ENCODE assay signal across 36 cellular contexts in genomic region chr6:12134581-12134980, GRCh38.
"Had no signal": no experiment of that assay in that cellular context is flagged by ENCODE, and none has a peak within 500 bp of the region (broad histone marks: within the 10 kb centered on the region; RNA-seq: fewer than 3 reads in every experiment).

No MANE protein-coding gene starts in this region.

- ATAC-seq: activated CD8-positive, alpha-beta memory T cell treated with anti-CD3 and anti-CD28 coated beads, Interleukin-2, amount 10 ng/mL, durations not matched to agents 7 days and 5 days; activated CD8-positive, alpha-beta T cell treated with anti-CD3 and anti-CD28 coated beads, Interleukin-2, amount 10 ng/mL, durations not matched to agents 7 days and 5 days; activated naive CD8-positive, alpha-beta T cell treated with anti-CD3 and anti-CD28 coated beads, Interleukin-2, amount 50 U/mL, for 24 hours had no signal

- H3K4me3 Mint-ChIP-seq: activated B cell treated with CpG ODN at 0.5 μM for 24 hours; activated CD4-positive, alpha-beta memory T cell treated with anti-CD3 and anti-CD28 coated beads, Interleukin-2, amount 10 ng/mL, durations not matched to agents 7 days and 5 days; activated CD4-positive, alpha-beta T cell treated with anti-CD3 and anti-CD28 coated beads, Interleukin-2, amount 10 ng/mL, durations not matched to agents 7 days and 5 days; activated CD8-positive, alpha-beta memory T cell treated with anti-CD3 and anti-CD28 coated beads, Interleukin-2, amount 10 ng/mL, durations not matched to agents 7 days and 5 days; activated CD8-positive, alpha-beta T cell treated with anti-CD3 and anti-CD28 coated beads, Interleukin-2, amount 10 ng/mL, durations not matched to agents 7 days and 5 days; activated naive CD4-positive, alpha-beta T cell treated with anti-CD3 and anti-CD28 coated beads, Interleukin-2, amount 10 ng/mL, durations not matched to agents 7 days and 5 days; activated naive CD4-positive, alpha-beta T cell treated with anti-CD3 and anti-CD28 coated beads, Interleukin-2, amount 50 U/mL, for 24 hours; activated naive CD8-positive, alpha-beta T cell treated with anti-CD3 and anti-CD28 coated beads, Interleukin-2, amount 10 ng/mL, durations not matched to agents 7 days and 5 days; activated naive CD8-positive, alpha-beta T cell treated with anti-CD3 and anti-CD28 coated beads, Interleukin-2, amount 50 U/mL, for 24 hours; brain; central memory CD8-positive, alpha-beta T cell; T-helper 1 cell treated with Interleukin-12 subunit alpha and Interleukin-12 subunit beta and Interleukin-4 antibody, amounts not matched to agents 30 μg/mL and 1 μg/mL, for 36 hours; T-helper 2 cell treated with Interferon-gamma antibody and Interleukin-4, amounts not matched to agents 5 μg/mL and 100 μg/mL, for 36 hours had no signal

- H3K4me3 ChIP-seq: ascending aorta, cardiac muscle cell had no signal

- H3K27ac ChIP-seq: ascending aorta, cardiac muscle cell, VCaP had no signal

- H3K9me3 Mint-ChIP-seq: activated B cell treated with CpG ODN at 0.5 μM for 24 hours; activated naive CD4-positive, alpha-beta T cell treated with anti-CD3 and anti-CD28 coated beads, Interleukin-2, amount 50 U/mL, for 24 hours; central memory CD8-positive, alpha-beta T cell had no signal

- H3K27ac Mint-ChIP-seq: activated B cell treated with CpG ODN at 0.5 μM for 24 hours; activated CD4-positive, alpha-beta memory T cell treated with anti-CD3 and anti-CD28 coated beads, Interleukin-2, amount 10 ng/mL, durations not matched to agents 7 days and 5 days; activated CD4-positive, alpha-beta T cell treated with anti-CD3 and anti-CD28 coated beads, Interleukin-2, amount 10 ng/mL, durations not matched to agents 7 days and 5 days; activated CD8-positive, alpha-beta memory T cell treated with anti-CD3 and anti-CD28 coated beads, Interleukin-2, amount 10 ng/mL, durations not matched to agents 7 days and 5 days; activated CD8-positive, alpha-beta T cell treated with anti-CD3 and anti-CD28 coated beads, Interleukin-2, amount 10 ng/mL, durations not matched to agents 7 days and 5 days; activated naive CD4-positive, alpha-beta T cell treated with anti-CD3 and anti-CD28 coated beads, Interleukin-2, amount 10 ng/mL, durations not matched to agents 7 days and 5 days; activated naive CD4-positive, alpha-beta T cell treated with anti-CD3 and anti-CD28 coated beads, Interleukin-2, amount 50 U/mL, for 24 hours; activated naive CD8-positive, alpha-beta T cell treated with anti-CD3 and anti-CD28 coated beads, Interleukin-2, amount 10 ng/mL, durations not matched to agents 7 days and 5 days; activated naive CD8-positive, alpha-beta T cell treated with anti-CD3 and anti-CD28 coated beads, Interleukin-2, amount 50 U/mL, for 24 hours; activated T-helper 2 cell treated with anti-CD3 and anti-CD28 coated beads, Interferon-gamma antibody, Interleukin-2, Interleukin-4, amounts not matched to agents 10 μg/mL and 5 μg/mL and 100 μg/mL, durations not matched to agents 14 hours and 24 hours and 36 hours; brain; T-helper 1 cell treated with Interleukin-12 subunit alpha and Interleukin-12 subunit beta and Interleukin-4 antibody, amounts not matched to agents 30 μg/mL and 1 μg/mL, for 36 hours; T-helper 2 cell treated with Interferon-gamma antibody and Interleukin-4, amounts not matched to agents 5 μg/mL and 100 μg/mL, for 36 hours had no signal

- FAIRE-seq: bronchial epithelial cell, TTC549 had no signal

- DNase-seq: activated B cell treated with CpG ODN at 0.5 μM for 24 hours; activated CD4-positive, alpha-beta memory T cell treated with anti-CD3 and anti-CD28 coated beads, Interleukin-2, amount 10 ng/mL, durations not matched to agents 7 days and 5 days; activated CD4-positive, alpha-beta T cell treated with anti-CD3 and anti-CD28 coated beads for 48 hours; activated CD4-positive, alpha-beta T cell treated with anti-CD3 and anti-CD28 coated beads, Interleukin-2, amount 10 ng/mL, durations not matched to agents 7 days and 5 days; activated CD4-positive, alpha-beta T cell treated with anti-CD3 and anti-CD28 coated beads, Interleukin-2, amount 50 U/mL, for 48 hours; activated CD4-positive, CD25-positive, alpha-beta regulatory T cell treated with anti-CD3 and anti-CD28 coated beads, Interleukin-2, amount 50 U/mL, for 72 hours; activated CD8-positive, alpha-beta memory T cell treated with anti-CD3 and anti-CD28 coated beads for 24 hours; activated CD8-positive, alpha-beta memory T cell treated with anti-CD3 and anti-CD28 coated beads, Interleukin-2, amount 10 ng/mL, durations not matched to agents 7 days and 5 days; activated CD8-positive, alpha-beta memory T cell treated with anti-CD3 and anti-CD28 coated beads, Interleukin-2, amount 50 U/mL, for 48 hours; activated CD8-positive, alpha-beta T cell treated with anti-CD3 and anti-CD28 coated beads, Interleukin-2, amount 10 ng/mL, durations not matched to agents 7 days and 5 days; activated effector memory CD4-positive, alpha-beta T cell treated with Interleukin-2 at 50 U/mL for 16 hours; activated gamma-delta T cell; activated naive CD4-positive, alpha-beta T cell treated with anti-CD3 and anti-CD28 coated beads, Interleukin-2, amount 10 ng/mL, durations not matched to agents 7 days and 5 days; activated naive CD4-positive, alpha-beta T cell treated with Interleukin-2 at 50 U/mL for 16 hours; activated naive CD8-positive, alpha-beta T cell treated with anti-CD3 and anti-CD28 coated beads, Interleukin-2, amount 10 ng/mL, durations not matched to agents 7 days and 5 days; activated naive CD8-positive, alpha-beta T cell treated with anti-CD3 and anti-CD28 coated beads, Interleukin-2, amount 50 U/mL, for 24 hours; activated T-cell treated with anti-CD3 and anti-CD28 coated beads, Interleukin-2, amount 50 U/mL, for 1 hour; activated T-cell treated with anti-CD3 and anti-CD28 coated beads, Interleukin-2, amount 50 U/mL, for 48 hours; amygdala; anterior cingulate cortex; caudate nucleus; cerebellar nuclear complex; T-helper 1 cell; T-helper 2 cell; T-helper 9 cell had no signal

- H3K9me3 ChIP-seq: ascending aorta had no signal

- H3K27me3 Mint-ChIP-seq: activated B cell treated with CpG ODN at 0.5 μM for 24 hours; activated CD4-positive, alpha-beta memory T cell treated with anti-CD3 and anti-CD28 coated beads, Interleukin-2, amount 10 ng/mL, durations not matched to agents 7 days and 5 days; activated CD4-positive, alpha-beta T cell treated with anti-CD3 and anti-CD28 coated beads, Interleukin-2, amount 10 ng/mL, durations not matched to agents 7 days and 5 days; activated CD8-positive, alpha-beta memory T cell treated with anti-CD3 and anti-CD28 coated beads, Interleukin-2, amount 10 ng/mL, durations not matched to agents 7 days and 5 days; activated naive CD4-positive, alpha-beta T cell treated with anti-CD3 and anti-CD28 coated beads, Interleukin-2, amount 10 ng/mL, durations not matched to agents 7 days and 5 days; activated naive CD4-positive, alpha-beta T cell treated with anti-CD3 and anti-CD28 coated beads, Interleukin-2, amount 50 U/mL, for 24 hours; activated naive CD8-positive, alpha-beta T cell treated with anti-CD3 and anti-CD28 coated beads, Interleukin-2, amount 10 ng/mL, durations not matched to agents 7 days and 5 days; activated naive CD8-positive, alpha-beta T cell treated with anti-CD3 and anti-CD28 coated beads, Interleukin-2, amount 50 U/mL, for 24 hours; brain; central memory CD8-positive, alpha-beta T cell had no signal

- H3K27me3 ChIP-seq: ascending aorta, cardiac muscle cell had no signal
